ENCODE assay signal across 1 cellular context in the genomic region with DNA sequence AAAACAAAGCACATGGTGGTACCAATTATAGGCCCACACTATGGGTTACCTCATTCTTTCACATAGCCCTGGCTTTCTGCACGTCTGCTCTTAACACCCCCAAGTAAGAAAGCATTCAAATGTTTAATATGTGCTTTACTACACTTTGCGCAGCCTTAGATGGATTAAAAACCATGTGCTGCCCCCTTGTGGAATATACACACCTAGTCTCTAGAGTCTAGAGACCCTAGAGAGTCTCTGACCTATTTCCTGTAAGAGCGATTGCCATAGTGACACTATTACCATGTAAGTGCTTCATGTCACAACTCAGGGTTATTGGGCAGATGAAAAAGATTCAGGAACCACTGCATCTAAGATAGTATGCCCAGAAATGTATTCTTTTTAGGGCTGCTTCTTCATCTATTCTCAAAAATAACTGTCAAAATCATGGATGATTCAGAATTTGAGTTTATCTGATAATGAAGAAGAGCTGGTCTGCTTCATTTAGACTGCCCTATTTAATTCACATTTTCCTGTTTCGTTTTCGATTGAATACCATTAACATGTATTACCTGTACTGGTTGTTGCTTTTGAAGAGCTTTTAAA.
TF ChIP-seq lines count a peak whose summit lies in the region.

No MANE protein-coding gene starts in this region.

TF ChIP-seq in H1, 55 proteins besides CTCF, POLR2A, EP300 and RAD21 (continued from another document):
- TF ChIP-seq, protein P1, sequence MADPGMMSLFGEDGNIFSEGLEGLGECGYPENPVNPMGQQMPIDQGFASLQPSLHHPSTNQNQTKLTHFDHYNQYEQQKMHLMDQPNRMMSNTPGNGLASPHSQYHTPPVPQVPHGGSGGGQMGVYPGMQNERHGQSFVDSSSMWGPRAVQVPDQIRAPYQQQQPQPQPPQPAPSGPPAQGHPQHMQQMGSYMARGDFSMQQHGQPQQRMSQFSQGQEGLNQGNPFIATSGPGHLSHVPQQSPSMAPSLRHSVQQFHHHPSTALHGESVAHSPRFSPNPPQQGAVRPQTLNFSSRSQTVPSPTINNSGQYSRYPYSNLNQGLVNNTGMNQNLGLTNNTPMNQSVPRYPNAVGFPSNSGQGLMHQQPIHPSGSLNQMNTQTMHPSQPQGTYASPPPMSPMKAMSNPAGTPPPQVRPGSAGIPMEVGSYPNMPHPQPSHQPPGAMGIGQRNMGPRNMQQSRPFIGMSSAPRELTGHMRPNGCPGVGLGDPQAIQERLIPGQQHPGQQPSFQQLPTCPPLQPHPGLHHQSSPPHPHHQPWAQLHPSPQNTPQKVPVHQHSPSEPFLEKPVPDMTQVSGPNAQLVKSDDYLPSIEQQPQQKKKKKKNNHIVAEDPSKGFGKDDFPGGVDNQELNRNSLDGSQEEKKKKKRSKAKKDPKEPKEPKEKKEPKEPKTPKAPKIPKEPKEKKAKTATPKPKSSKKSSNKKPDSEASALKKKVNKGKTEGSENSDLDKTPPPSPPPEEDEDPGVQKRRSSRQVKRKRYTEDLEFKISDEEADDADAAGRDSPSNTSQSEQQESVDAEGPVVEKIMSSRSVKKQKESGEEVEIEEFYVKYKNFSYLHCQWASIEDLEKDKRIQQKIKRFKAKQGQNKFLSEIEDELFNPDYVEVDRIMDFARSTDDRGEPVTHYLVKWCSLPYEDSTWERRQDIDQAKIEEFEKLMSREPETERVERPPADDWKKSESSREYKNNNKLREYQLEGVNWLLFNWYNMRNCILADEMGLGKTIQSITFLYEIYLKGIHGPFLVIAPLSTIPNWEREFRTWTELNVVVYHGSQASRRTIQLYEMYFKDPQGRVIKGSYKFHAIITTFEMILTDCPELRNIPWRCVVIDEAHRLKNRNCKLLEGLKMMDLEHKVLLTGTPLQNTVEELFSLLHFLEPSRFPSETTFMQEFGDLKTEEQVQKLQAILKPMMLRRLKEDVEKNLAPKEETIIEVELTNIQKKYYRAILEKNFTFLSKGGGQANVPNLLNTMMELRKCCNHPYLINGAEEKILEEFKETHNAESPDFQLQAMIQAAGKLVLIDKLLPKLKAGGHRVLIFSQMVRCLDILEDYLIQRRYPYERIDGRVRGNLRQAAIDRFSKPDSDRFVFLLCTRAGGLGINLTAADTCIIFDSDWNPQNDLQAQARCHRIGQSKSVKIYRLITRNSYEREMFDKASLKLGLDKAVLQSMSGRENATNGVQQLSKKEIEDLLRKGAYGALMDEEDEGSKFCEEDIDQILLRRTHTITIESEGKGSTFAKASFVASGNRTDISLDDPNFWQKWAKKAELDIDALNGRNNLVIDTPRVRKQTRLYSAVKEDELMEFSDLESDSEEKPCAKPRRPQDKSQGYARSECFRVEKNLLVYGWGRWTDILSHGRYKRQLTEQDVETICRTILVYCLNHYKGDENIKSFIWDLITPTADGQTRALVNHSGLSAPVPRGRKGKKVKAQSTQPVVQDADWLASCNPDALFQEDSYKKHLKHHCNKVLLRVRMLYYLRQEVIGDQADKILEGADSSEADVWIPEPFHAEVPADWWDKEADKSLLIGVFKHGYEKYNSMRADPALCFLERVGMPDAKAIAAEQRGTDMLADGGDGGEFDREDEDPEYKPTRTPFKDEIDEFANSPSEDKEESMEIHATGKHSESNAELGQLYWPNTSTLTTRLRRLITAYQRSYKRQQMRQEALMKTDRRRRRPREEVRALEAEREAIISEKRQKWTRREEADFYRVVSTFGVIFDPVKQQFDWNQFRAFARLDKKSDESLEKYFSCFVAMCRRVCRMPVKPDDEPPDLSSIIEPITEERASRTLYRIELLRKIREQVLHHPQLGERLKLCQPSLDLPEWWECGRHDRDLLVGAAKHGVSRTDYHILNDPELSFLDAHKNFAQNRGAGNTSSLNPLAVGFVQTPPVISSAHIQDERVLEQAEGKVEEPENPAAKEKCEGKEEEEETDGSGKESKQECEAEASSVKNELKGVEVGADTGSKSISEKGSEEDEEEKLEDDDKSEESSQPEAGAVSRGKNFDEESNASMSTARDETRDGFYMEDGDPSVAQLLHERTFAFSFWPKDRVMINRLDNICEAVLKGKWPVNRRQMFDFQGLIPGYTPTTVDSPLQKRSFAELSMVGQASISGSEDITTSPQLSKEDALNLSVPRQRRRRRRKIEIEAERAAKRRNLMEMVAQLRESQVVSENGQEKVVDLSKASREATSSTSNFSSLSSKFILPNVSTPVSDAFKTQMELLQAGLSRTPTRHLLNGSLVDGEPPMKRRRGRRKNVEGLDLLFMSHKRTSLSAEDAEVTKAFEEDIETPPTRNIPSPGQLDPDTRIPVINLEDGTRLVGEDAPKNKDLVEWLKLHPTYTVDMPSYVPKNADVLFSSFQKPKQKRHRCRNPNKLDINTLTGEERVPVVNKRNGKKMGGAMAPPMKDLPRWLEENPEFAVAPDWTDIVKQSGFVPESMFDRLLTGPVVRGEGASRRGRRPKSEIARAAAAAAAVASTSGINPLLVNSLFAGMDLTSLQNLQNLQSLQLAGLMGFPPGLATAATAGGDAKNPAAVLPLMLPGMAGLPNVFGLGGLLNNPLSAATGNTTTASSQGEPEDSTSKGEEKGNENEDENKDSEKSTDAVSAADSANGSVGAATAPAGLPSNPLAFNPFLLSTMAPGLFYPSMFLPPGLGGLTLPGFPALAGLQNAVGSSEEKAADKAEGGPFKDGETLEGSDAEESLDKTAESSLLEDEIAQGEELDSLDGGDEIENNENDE (IDR thresholded peaks at IDR 0.05; ENCODE audit: insufficient replicate concordance, low read length): no peak
- TF ChIP-seq TBP (IDR thresholded peaks at IDR 0.05; ENCODE audit: low read depth, low read length): no peak
- TF ChIP-seq, protein P2, sequence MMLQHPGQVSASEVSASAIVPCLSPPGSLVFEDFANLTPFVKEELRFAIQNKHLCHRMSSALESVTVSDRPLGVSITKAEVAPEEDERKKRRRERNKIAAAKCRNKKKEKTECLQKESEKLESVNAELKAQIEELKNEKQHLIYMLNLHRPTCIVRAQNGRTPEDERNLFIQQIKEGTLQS (IDR thresholded peaks at IDR 0.05; ENCODE audit: insufficient read depth, low read depth, low read length): no peak
- no peak for TF ChIP-seq RNF2 (IDR thresholded peaks at IDR 0.05; ENCODE audit: borderline replicate concordance, low read depth, low read length, missing control alignments, poor library complexity, severe bottlenecking)
- no peak for TF ChIP-seq JUND (IDR thresholded peaks at IDR 0.05; ENCODE audit: low read length)
- TF ChIP-seq HDAC6 (IDR thresholded peaks at IDR 0.05; ENCODE audit: low read depth, low read length): no peak
